8 cellular contexts compared by ENCODE assay signal in genomic region chr3:180036092-180036677, GRCh38. TPM values are rescaled to one million over a fixed set of nuclear protein-coding genes. Genes with fewer than 3 reads are reported as not detected.
DNase-seq lines count a peak whose midpoint lies in the region; ATAC-seq lines count a peak whose summit lies in the region.

No MANE protein-coding gene starts in this region.

- peak overlapping the region; percentile 50 to 81 for H3K4me3 ChIP-seq in neuronal stem cell (ENCODE audit: low read length in 2 of 2)

- no peak overlapping the region for H3K14ac ChIP-seq in neuronal stem cell (ENCODE audit: low read length)

- H3K27me3 ChIP-seq in neuronal stem cell (ENCODE audit: control insufficient read depth in 3 of 3, insufficient read depth in 3 of 3, low read depth in 1 of 3, low read length in 3 of 3): peaks cover 0 to 46% (median 13%) of the 10 kb centered on the region in 3 experiments

- no peak overlapping the region for H3K27ac ChIP-seq in neuronal stem cell (replicated peaks; ENCODE audit: low read length)

- no peak overlapping the region for H4K91ac ChIP-seq in neuronal stem cell (ENCODE audit: low read depth, low read length, poor library complexity)

- H3K4me2 ChIP-seq in neuronal stem cell (ENCODE audit: insufficient read depth, low read length, poor library complexity, severe bottlenecking): peak overlapping the region; percentile 66

- H3K27me3 Mint-ChIP-seq in activated T-helper 1 cell treated with anti-CD3 and anti-CD28 coated beads, Interleukin-12 subunit alpha, Interleukin-12 subunit beta, Interleukin-2, Interleukin-4 antibody, amounts not matched to agents 30 ng/mL and 10 ng/mL and 1 ng/mL, durations not matched to agents 14 hours and 24 hours and 36 hours (ENCODE audit: insufficient read depth): peaks cover 44% of the 10 kb centered on the region

- H2BK15ac ChIP-seq in neuronal stem cell (ENCODE audit: low read length): no peak overlapping the region

- peak; percentile 25 for DNase-seq in DMS53 treated with DMSO at 0.1 percent for 48 hours (lab: John Stamatoyannopoulos, UW; ENCODE audit: unreplicated experiment)
- no peak for DNase-seq in activated T-helper 1 cell treated with anti-CD3 and anti-CD28 coated beads, Interleukin-12 subunit alpha, Interleukin-12 subunit beta, Interleukin-2, Interleukin-4 antibody, amounts not matched to agents 30 ng/mL and 10 ng/mL and 1 ng/mL, durations not matched to agents 14 hours and 24 hours and 36 hours (ENCODE audit: low spot score)
- DNase-seq in neuronal stem cell (ENCODE audit: low spot score): no peak
- no peak for DNase-seq in pons (ENCODE audit: low spot score)
- no peak for DNase-seq in stimulated activated naive CD4-positive, alpha-beta T cell treated with Interleukin-2 at 50 U/mL for 16 hours (lab: John Stamatoyannopoulos, UW)
- DNase-seq in activated CD4-positive, alpha-beta T cell treated with anti-CD3 and anti-CD28 coated beads, Interleukin-2, amount 50 U/mL, for 1 hour: no peak

- no peak overlapping the region for H2AK5ac ChIP-seq in neuronal stem cell (ENCODE audit: low read depth, low read length)

- no peak overlapping the region for H4K8ac ChIP-seq in neuronal stem cell (ENCODE audit: low read depth, low read length)

- no peak overlapping the region for H2BK12ac ChIP-seq in neuronal stem cell (ENCODE audit: low read length)

- no peak overlapping the region for H3K18ac ChIP-seq in neuronal stem cell (ENCODE audit: low read length)

- H3K23ac ChIP-seq in neuronal stem cell (ENCODE audit: low read depth, low read length, poor library complexity): no peak overlapping the region

- no peaks in the 10 kb centered on the region for H3K79me1 ChIP-seq in neuronal stem cell (ENCODE audit: low read depth, low read length)

- H3K27ac Mint-ChIP-seq in activated T-helper 1 cell treated with anti-CD3 and anti-CD28 coated beads, Interleukin-12 subunit alpha, Interleukin-12 subunit beta, Interleukin-2, Interleukin-4 antibody, amounts not matched to agents 30 ng/mL and 10 ng/mL and 1 ng/mL, durations not matched to agents 14 hours and 24 hours and 36 hours: no peak overlapping the region

- no peak overlapping the region for H2BK5ac ChIP-seq in neuronal stem cell (ENCODE audit: low read length)

- no peak overlapping the region for H2BK120ac ChIP-seq in neuronal stem cell (ENCODE audit: low read depth, low read length)

- no peak overlapping the region for H3K4ac ChIP-seq in neuronal stem cell (ENCODE audit: low read length)

- no CpG with 5 or more reads among the region's 16 CpGs for WGBS in neuronal stem cell (ENCODE audit: extremely low coverage in 2 of 2, insufficient read length in 2 of 2, insufficient replicate concordance in 1 of 2), 2 donors

- no peaks in the 10 kb centered on the region for H3K9me3 Mint-ChIP-seq in activated T-helper 1 cell treated with anti-CD3 and anti-CD28 coated beads, Interleukin-12 subunit alpha, Interleukin-12 subunit beta, Interleukin-2, Interleukin-4 antibody, amounts not matched to agents 30 ng/mL and 10 ng/mL and 1 ng/mL, durations not matched to agents 14 hours and 24 hours and 36 hours

- ATAC-seq in GM19397 (IDR thresholded peaks at IDR 0.05; ENCODE audit: unreplicated experiment): peak; percentile 44
- ATAC-seq in HG03439 (IDR thresholded peaks at IDR 0.05; ENCODE audit: unreplicated experiment): peak; percentile 54

- no peaks in the 10 kb centered on the region for H3K36me3 ChIP-seq in neuronal stem cell (replicated peaks in 1 of 2; ENCODE audit: control insufficient read depth in 2 of 2, insufficient read depth in 2 of 2, low read length in 2 of 2)

- peak overlapping the region; percentile 64 for H3K4me3 Mint-ChIP-seq in activated T-helper 1 cell treated with anti-CD3 and anti-CD28 coated beads, Interleukin-12 subunit alpha, Interleukin-12 subunit beta, Interleukin-2, Interleukin-4 antibody, amounts not matched to agents 30 ng/mL and 10 ng/mL and 1 ng/mL, durations not matched to agents 14 hours and 24 hours and 36 hours

- H3K4me1 Mint-ChIP-seq in activated T-helper 1 cell treated with anti-CD3 and anti-CD28 coated beads, Interleukin-12 subunit alpha, Interleukin-12 subunit beta, Interleukin-2, Interleukin-4 antibody, amounts not matched to agents 30 ng/mL and 10 ng/mL and 1 ng/mL, durations not matched to agents 14 hours and 24 hours and 36 hours (ENCODE audit: low read depth): peaks cover 5% of the 10 kb centered on the region

- H3K4me1 ChIP-seq in neuronal stem cell (ENCODE audit: control insufficient read depth in 2 of 2, insufficient read depth in 1 of 2, low read depth in 1 of 2, low read length in 2 of 2): peaks cover 0 to 6% of the 10 kb centered on the region in 2 donors

- peaks cover 2% of the 10 kb centered on the region for H3K36me3 Mint-ChIP-seq in activated T-helper 1 cell treated with anti-CD3 and anti-CD28 coated beads, Interleukin-12 subunit alpha, Interleukin-12 subunit beta, Interleukin-2, Interleukin-4 antibody, amounts not matched to agents 30 ng/mL and 10 ng/mL and 1 ng/mL, durations not matched to agents 14 hours and 24 hours and 36 hours (ENCODE audit: low read depth)

- intact Hi-C loops in activated T-helper 1 cell treated with anti-CD3 and anti-CD28 coated beads, Interleukin-12 subunit alpha, Interleukin-12 subunit beta, Interleukin-2, Interleukin-4 antibody, amounts not matched to agents 30 ng/mL and 10 ng/mL and 1 ng/mL, durations not matched to agents 14 hours and 24 hours and 36 hours (cut with micrococcal nuclease): loop anchor here (5.0 to 10.0 kb wide), 3 partner anchors 69 to 221 kb away; no protein-coding TSS in a partner anchor

- H3K9me3 ChIP-seq in neuronal stem cell (replicated peaks in 1 of 2; ENCODE audit: control insufficient read depth in 2 of 2, insufficient read depth in 1 of 2, low read depth in 1 of 2, low read length in 2 of 2): no peaks in the 10 kb centered on the region

- peak overlapping the region; percentile 98 for H2AFZ ChIP-seq in neuronal stem cell (ENCODE audit: low read length)

- H3K9ac ChIP-seq in neuronal stem cell (ENCODE audit: low read depth, low read length, poor library complexity): no peak overlapping the region

RNA-seq across cellular contexts. Expression of gene PEX5L, which starts 0.6 kb away (rescaled TPM):
- 0.17 and 0.67 TPM in 2 replicates for total RNA-seq in activated T-helper 1 cell treated with anti-CD3 and anti-CD28 coated beads, Interleukin-12 subunit alpha, Interleukin-12 subunit beta, Interleukin-2, Interleukin-4 antibody, amounts not matched to agents 30 ng/mL and 10 ng/mL and 1 ng/mL, durations not matched to agents 14 hours and 24 hours and 36 hours
- 0.42 TPM for polyA plus RNA-seq in neuronal stem cell (2013, experiment 1 of 2)
- 0.18 TPM for polyA plus RNA-seq in neuronal stem cell (2013, experiment 2 of 2)
